ENCODE assay signal across 8 cellular contexts in the genomic region with DNA sequence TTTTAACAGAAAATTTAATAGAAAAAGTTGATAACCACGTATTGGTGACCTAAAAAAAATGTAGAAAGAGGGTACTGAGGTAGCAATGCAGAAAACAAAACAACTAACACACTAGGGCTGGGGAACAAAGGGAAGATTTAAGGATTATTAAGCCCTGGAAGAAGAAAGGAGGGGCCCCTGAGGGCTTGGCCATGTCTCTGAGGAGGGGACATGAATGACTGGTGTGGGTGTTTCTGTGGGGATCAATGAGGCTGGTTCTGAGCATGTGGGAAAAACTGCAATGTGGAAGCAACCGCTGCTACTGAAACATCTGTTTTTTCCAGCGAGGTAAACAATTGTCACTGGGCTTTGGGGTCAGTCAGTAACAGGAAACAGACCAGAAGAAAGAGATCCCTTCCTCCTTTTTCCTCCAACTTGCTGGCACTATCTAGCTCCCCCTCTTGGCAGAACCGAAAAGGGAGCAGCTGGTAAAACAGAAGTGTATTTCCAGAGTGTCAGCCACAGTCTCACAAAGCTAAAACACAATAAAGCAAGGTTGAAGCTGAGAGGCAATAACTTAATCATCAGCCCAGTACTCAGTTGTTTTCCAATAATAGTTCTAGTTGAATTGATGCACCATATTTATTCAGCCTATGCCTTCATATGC. TPM values are rescaled to one million over a fixed set of nuclear protein-coding genes. Genes with fewer than 3 reads are reported as not detected.
DNase-seq lines count a peak whose midpoint lies in the region; TF ChIP-seq lines count a peak whose summit lies in the region.

No MANE protein-coding gene starts in this region.

- no peak overlapping the region for H3K4me3 ChIP-seq in astrocyte of the spinal cord (ENCODE audit: low read depth, low read length)
- no peak overlapping the region for H3K4me3 ChIP-seq in mesenchymal stem cell (ENCODE audit: insufficient read depth in 1 of 2, low read depth in 1 of 2, low read length in 2 of 2)

- H3K79me1 ChIP-seq in mesenchymal stem cell (replicated peaks; ENCODE audit: low read length, poor library complexity, severe bottlenecking): no peaks in the 10 kb centered on the region

- H3K4me3 Mint-ChIP-seq in activated naive CD4-positive, alpha-beta T cell treated with anti-CD3 and anti-CD28 coated beads for 36 hours: no peak overlapping the region

- H3K14ac ChIP-seq in mesenchymal stem cell (ENCODE audit: low read length in 2 of 2): no peak overlapping the region

- no peak overlapping the region for H3K4me2 ChIP-seq in mesenchymal stem cell (ENCODE audit: low read length, poor library complexity, severe bottlenecking)

- H3K4me1 ChIP-seq in mesenchymal stem cell (ENCODE audit: control insufficient read depth, insufficient read depth, low read depth, low read length): no peaks in the 10 kb centered on the region

- no peaks in the 10 kb centered on the region for H3K36me3 ChIP-seq in mesenchymal stem cell (ENCODE audit: control insufficient read depth in 1 of 2, insufficient read depth in 2 of 2, low read depth in 1 of 2, low read length in 2 of 2)

- WGBS in mesenchymal stem cell: 45% methylated on average over 3 of the region's 4 CpGs

- no peak overlapping the region for H2BK12ac ChIP-seq in mesenchymal stem cell (ENCODE audit: low read length in 2 of 2)

- TF ChIP-seq CTCF in astrocyte of the spinal cord (IDR thresholded peaks at IDR 0.05; ENCODE audit: low read depth, low read length): peak; percentile 43

- H3K9ac ChIP-seq in mesenchymal stem cell (ENCODE audit: low read length): no peak overlapping the region

- H2AK5ac ChIP-seq in mesenchymal stem cell (ENCODE audit: low read length, severe bottlenecking): no peak overlapping the region

- no peak overlapping the region for H3K27ac Mint-ChIP-seq in activated naive CD4-positive, alpha-beta T cell treated with anti-CD3 and anti-CD28 coated beads for 36 hours

- H3K36me3 Mint-ChIP-seq in activated naive CD4-positive, alpha-beta T cell treated with anti-CD3 and anti-CD28 coated beads for 36 hours (ENCODE audit: low read depth): peaks cover 7% of the 10 kb centered on the region

- in situ Hi-C loops in astrocyte of the spinal cord (cut with HindIII; ENCODE audit: low sequenced_read_pairs): no loop called here

- no peaks in the 10 kb centered on the region for H3K4me1 Mint-ChIP-seq in activated naive CD4-positive, alpha-beta T cell treated with anti-CD3 and anti-CD28 coated beads for 36 hours (ENCODE audit: low read depth)

- H3K27ac ChIP-seq in mesenchymal stem cell (ENCODE audit: low read length, poor library complexity, severe bottlenecking): no peak overlapping the region

- no peak overlapping the region for H2BK120ac ChIP-seq in mesenchymal stem cell (ENCODE audit: low read depth, low read length)

- intact Hi-C loops in activated naive CD4-positive, alpha-beta T cell treated with anti-CD3 and anti-CD28 coated beads for 36 hours (cut with micrococcal nuclease): no loop called here

- H3K4ac ChIP-seq in mesenchymal stem cell (ENCODE audit: low read depth in 1 of 2, low read length in 2 of 2): no peak overlapping the region

- no peak overlapping the region for H4K8ac ChIP-seq in mesenchymal stem cell (ENCODE audit: low read length)

- H2AFZ ChIP-seq in mesenchymal stem cell (ENCODE audit: low read depth, low read length): no peak overlapping the region

- H3K18ac ChIP-seq in mesenchymal stem cell (ENCODE audit: low read depth in 1 of 2, low read length in 2 of 2): no peak overlapping the region

- peaks cover 27% of the 10 kb centered on the region for H3K9me3 ChIP-seq in mesenchymal stem cell (ENCODE audit: control insufficient read depth, low read length)

- no peak overlapping the region for H2BK15ac ChIP-seq in mesenchymal stem cell (ENCODE audit: low read depth, poor library complexity, severe bottlenecking)

- CTCF ChIA-PET in activated naive CD4-positive, alpha-beta T cell treated with anti-CD3 and anti-CD28 coated beads for 36 hours (lab: Charles Lee): no interaction called here

- no peak overlapping the region for H2BK5ac ChIP-seq in mesenchymal stem cell (ENCODE audit: low read depth, low read length, poor library complexity, severe bottlenecking)

- H3K9me3 Mint-ChIP-seq in activated naive CD4-positive, alpha-beta T cell treated with anti-CD3 and anti-CD28 coated beads for 36 hours: peaks cover 19% of the 10 kb centered on the region

- no peak overlapping the region for H4K91ac ChIP-seq in mesenchymal stem cell (ENCODE audit: low read length)

- no peaks in the 10 kb centered on the region for H3K27me3 ChIP-seq in mesenchymal stem cell (ENCODE audit: control insufficient read depth in 1 of 2, insufficient read depth in 1 of 2, low read length in 2 of 2)

- no peak overlapping the region for H3K23ac ChIP-seq in mesenchymal stem cell (ENCODE audit: low read length in 2 of 2)

- peak; percentile 22 for DNase-seq in EL
- DNase-seq in LHCN-M2 (ENCODE audit: low read depth): peak; percentile 21
- no peak for DNase-seq in astrocyte of the spinal cord (ENCODE audit: low read depth, low spot score)
- peak; percentile 4 for DNase-seq in mesenchymal stem cell
- DNase-seq in inferior parietal cortex (ENCODE audit: extremely low spot score): no peak
- DNase-seq in activated naive CD4-positive, alpha-beta T cell treated with anti-CD3 and anti-CD28 coated beads for 36 hours: no peak
- DNase-seq in medulla oblongata (ENCODE audit: extremely low spot score): no peak
- DNase-seq in glomerular visceral epithelial cell (ENCODE audit: extremely low spot score): no peak

- H3K27me3 Mint-ChIP-seq in activated naive CD4-positive, alpha-beta T cell treated with anti-CD3 and anti-CD28 coated beads for 36 hours (ENCODE audit: low read depth): no peaks in the 10 kb centered on the region

RNA-seq across cellular contexts. Expression of a gene that starts 48.3 kb away (rescaled TPM):
- total RNA-seq in LHCN-M2 (2014; rRNA removed): 48.2 and 55.5 TPM in 2 replicates
- polyA plus RNA-seq in LHCN-M2 (2012): 18.4 TPM
- polyA plus RNA-seq in mesenchymal stem cell (2013, experiment 1 of 2): 14.0 TPM
- 14.3 TPM for polyA plus RNA-seq in mesenchymal stem cell (2013, experiment 2 of 2)
- 10 to 100 TPM; 17.0 to 21.5 TPM for total RNA-seq in activated naive CD4-positive, alpha-beta T cell treated with anti-CD3 and anti-CD28 coated beads for 36 hours

RNA-seq across cellular contexts. Expression of a gene that starts 48.7 kb away (rescaled TPM):
- 532 and 556 TPM in 2 replicates for total RNA-seq in LHCN-M2 (2014; rRNA removed)
- polyA plus RNA-seq in LHCN-M2 (2012): 328 TPM
- polyA plus RNA-seq in mesenchymal stem cell (2013, experiment 1 of 2): 121 TPM
- polyA plus RNA-seq in mesenchymal stem cell (2013, experiment 2 of 2): 123 TPM
- total RNA-seq in activated naive CD4-positive, alpha-beta T cell treated with anti-CD3 and anti-CD28 coated beads for 36 hours: 100 to 1,000 TPM; 414 to 419 TPM

Comparison
In these comparisons a context has a peak if more than half of its experiments do, and no peak if none do; other contexts are left out.
1. DNase-seq: peak in EL (single experiment), LHCN-M2 (single experiment) and mesenchymal stem cell (single experiment); none in astrocyte of the spinal cord (single experiment), inferior parietal cortex (single experiment), activated naive CD4-positive, alpha-beta T cell treated with anti-CD3 and anti-CD28 coated beads for 36 hours (single experiment), medulla oblongata (single experiment) and glomerular visceral epithelial cell (single experiment).